In the genomic region with DNA sequence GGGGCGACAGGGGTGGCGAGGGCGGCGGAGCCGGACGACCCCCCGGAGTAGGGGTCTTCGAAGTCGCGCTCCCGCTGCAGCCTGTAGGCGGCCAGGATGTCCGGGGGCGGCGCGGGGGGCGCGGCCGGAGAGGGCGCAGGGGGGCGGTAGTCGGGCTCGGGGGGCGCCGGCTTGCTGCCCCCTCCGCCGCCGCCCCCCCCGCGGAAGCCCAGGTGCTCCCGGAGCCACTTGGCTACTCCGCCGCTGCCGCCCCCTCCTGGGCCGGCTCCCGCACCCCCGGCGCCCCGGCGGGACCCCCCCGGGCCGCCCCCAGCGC, we compare ENCODE assay signal across 10 cellular contexts. TPM values are rescaled to one million over a fixed set of nuclear protein-coding genes. Genes with fewer than 3 reads are reported as not detected.
A peak's percentile ranks its signal among the peaks of the same experiment; 100 is the strongest.
DNase-seq lines count a peak whose midpoint lies in the region; ATAC-seq, FAIRE-seq and TF ChIP-seq lines count a peak whose summit lies in the region.
"Had no signal": no experiment of that assay in that cellular context is flagged by ENCODE, and none has a peak within 500 bp of the region (broad histone marks: within the 10 kb centered on the region; RNA-seq: fewer than 3 reads in every experiment).

No MANE protein-coding gene starts in this region.

- POLR2A ChIA-PET in A549 (lab: Yijun Ruan, JAX): interaction anchor here (0.7 to 0.8 kb wide), 2 partner anchors 13 to 215 kb away, joined by 3 to 4 read pairs; a partner anchor contains a TSS

- H3K36me3 Mint-ChIP-seq in natural killer cell treated with Interleukin-12 subunit alpha and Interleukin-12 subunit beta and Interleukin-15 and Interleukin-18, amount 100 ng/mL, for 72 hours: no peaks in the 10 kb centered on the region

- H3K4me2 ChIP-seq in A549: peak overlapping the region; percentile 93

- TF ChIP-seq RAD21 in A549 (conservative IDR thresholded peaks at IDR 0.05 in 1 of 2, IDR thresholded peaks at IDR 0.05 in 1 of 2): no peak

- H3K27me3 Mint-ChIP-seq in natural killer cell treated with Interleukin-12 subunit alpha and Interleukin-12 subunit beta and Interleukin-15 and Interleukin-18, amount 100 ng/mL, for 72 hours: peaks cover 22 to 23% of the 10 kb centered on the region in 2 donors

- no peaks in the 10 kb centered on the region for H3K9me3 ChIP-seq in A549

- H3K27me3 ChIP-seq in dorsolateral prefrontal cortex: no peaks in the 10 kb centered on the region

- peaks cover 8% of the 10 kb centered on the region; the same call in 1 of the 3 replicates for H3K4me1 ChIP-seq in A549

- H3K27ac ChIP-seq in A549 (peak overlapping the region; percentile 77 to 87), dorsolateral prefrontal cortex (peak overlapping the region in 57 of 59 donors; percentile 20 to 93 (median 83))

- H3K4me3 ChIP-seq in A549 (peak overlapping the region; percentile 52), dorsolateral prefrontal cortex (peak overlapping the region; percentile 47 to 92 (median 79))

- H3K4me3 Mint-ChIP-seq in natural killer cell treated with Interleukin-12 subunit alpha and Interleukin-12 subunit beta and Interleukin-15 and Interleukin-18, amount 100 ng/mL, for 72 hours: no peak overlapping the region

- DNase-seq in A549 (ENCODE audit: low read depth in 1 of 2, low spot score in 1 of 2) (no peak), dorsolateral prefrontal cortex (no peak), GF-D8 (lab: John Stamatoyannopoulos, UW) (no peak), mucosa of gallbladder (ENCODE audit: low spot score) (no peak)
- DNase-seq in natural killer cell treated with Interleukin-12 subunit alpha and Interleukin-12 subunit beta and Interleukin-15 and Interleukin-18, amount 100 ng/mL, for 72 hours (ENCODE audit: low spot score): no peak
- DNase-seq: HCEC 1CT had no signal

- no peak for TF ChIP-seq EP300 in A549 (IDR thresholded peaks at IDR 0.05)

- ATAC-seq in A549: 0 out of 6 replicates have a peak, but pooled peaks of 1 of the 2 experiments have one; percentile 5
- peak; percentile 6 for ATAC-seq in HG03432 (IDR thresholded peaks at IDR 0.05; ENCODE audit: unreplicated experiment)
- ATAC-seq in natural killer cell treated with Interleukin-12 subunit alpha and Interleukin-12 subunit beta and Interleukin-15 and Interleukin-18, amount 100 ng/mL, for 72 hours: peak; percentile 3 to 19
- no peak for ATAC-seq in GM21447 (IDR thresholded peaks at IDR 0.05; ENCODE audit: unreplicated experiment)
- ATAC-seq in GM19397 (IDR thresholded peaks at IDR 0.05; ENCODE audit: unreplicated experiment): no peak

- CTCF ChIA-PET in A549 (lab: Yijun Ruan, JAX): interaction anchor here (3.0 kb wide), 1 partner anchor 20 kb away, joined by 10 read pairs; no protein-coding TSS in a partner anchor

- TF ChIP-seq CTCF in A549 (IDR thresholded peaks at IDR 0.05) (no peak), dorsolateral prefrontal cortex (IDR thresholded peaks at IDR 0.05 in 54 of 56, conservative IDR thresholded peaks at IDR 0.05 in 2 of 56; ENCODE audit: low read depth in 1 of 56, partially characterized antibody in 56 of 56) (no peak)

- H3K4me1 Mint-ChIP-seq in natural killer cell treated with Interleukin-12 subunit alpha and Interleukin-12 subunit beta and Interleukin-15 and Interleukin-18, amount 100 ng/mL, for 72 hours (ENCODE audit: low read depth in 2 of 2): peaks cover 14% of the 10 kb centered on the region in 2 donors

- no peaks in the 10 kb centered on the region for H3K9me3 Mint-ChIP-seq in natural killer cell treated with Interleukin-12 subunit alpha and Interleukin-12 subunit beta and Interleukin-15 and Interleukin-18, amount 100 ng/mL, for 72 hours

- H3K27ac Mint-ChIP-seq in natural killer cell treated with Interleukin-12 subunit alpha and Interleukin-12 subunit beta and Interleukin-15 and Interleukin-18, amount 100 ng/mL, for 72 hours: no peak overlapping the region

- intact Hi-C loops in dorsolateral prefrontal cortex (cut with DNase I): loop anchor here in 1 of 2 donors (2.0 kb wide), 1 partner anchor 21 kb away; no protein-coding TSS in a partner anchor

- no peak for FAIRE-seq in A549 (lab: Jason Lieb, UNC)
- FAIRE-seq: kidney had no signal

- TF ChIP-seq POLR2A in A549 (IDR thresholded peaks at IDR 0.05; ENCODE audit: low read length): no peak

- WGBS in A549 (ENCODE audit: missing lambda C conversion rate): 100% methylated on average over 3 of the region's 43 CpGs

TF ChIP-seq in A549, 52 proteins besides CTCF, POLR2A, EP300 and RAD21:
- no peak for TF ChIP-seq TP53 (CRISPR knock-in tag; IDR thresholded peaks at IDR 0.05)
- TF ChIP-seq, protein P1, sequence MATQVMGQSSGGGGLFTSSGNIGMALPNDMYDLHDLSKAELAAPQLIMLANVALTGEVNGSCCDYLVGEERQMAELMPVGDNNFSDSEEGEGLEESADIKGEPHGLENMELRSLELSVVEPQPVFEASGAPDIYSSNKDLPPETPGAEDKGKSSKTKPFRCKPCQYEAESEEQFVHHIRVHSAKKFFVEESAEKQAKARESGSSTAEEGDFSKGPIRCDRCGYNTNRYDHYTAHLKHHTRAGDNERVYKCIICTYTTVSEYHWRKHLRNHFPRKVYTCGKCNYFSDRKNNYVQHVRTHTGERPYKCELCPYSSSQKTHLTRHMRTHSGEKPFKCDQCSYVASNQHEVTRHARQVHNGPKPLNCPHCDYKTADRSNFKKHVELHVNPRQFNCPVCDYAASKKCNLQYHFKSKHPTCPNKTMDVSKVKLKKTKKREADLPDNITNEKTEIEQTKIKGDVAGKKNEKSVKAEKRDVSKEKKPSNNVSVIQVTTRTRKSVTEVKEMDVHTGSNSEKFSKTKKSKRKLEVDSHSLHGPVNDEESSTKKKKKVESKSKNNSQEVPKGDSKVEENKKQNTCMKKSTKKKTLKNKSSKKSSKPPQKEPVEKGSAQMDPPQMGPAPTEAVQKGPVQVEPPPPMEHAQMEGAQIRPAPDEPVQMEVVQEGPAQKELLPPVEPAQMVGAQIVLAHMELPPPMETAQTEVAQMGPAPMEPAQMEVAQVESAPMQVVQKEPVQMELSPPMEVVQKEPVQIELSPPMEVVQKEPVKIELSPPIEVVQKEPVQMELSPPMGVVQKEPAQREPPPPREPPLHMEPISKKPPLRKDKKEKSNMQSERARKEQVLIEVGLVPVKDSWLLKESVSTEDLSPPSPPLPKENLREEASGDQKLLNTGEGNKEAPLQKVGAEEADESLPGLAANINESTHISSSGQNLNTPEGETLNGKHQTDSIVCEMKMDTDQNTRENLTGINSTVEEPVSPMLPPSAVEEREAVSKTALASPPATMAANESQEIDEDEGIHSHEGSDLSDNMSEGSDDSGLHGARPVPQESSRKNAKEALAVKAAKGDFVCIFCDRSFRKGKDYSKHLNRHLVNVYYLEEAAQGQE (IDR thresholded peaks at IDR 0.05): no peak
- no peak for TF ChIP-seq HEYL (CRISPR knock-in tag; IDR thresholded peaks at IDR 0.05)

RNA-seq across cellular contexts. Expression of a gene that starts 0.2 kb away (rescaled TPM):
- polyA plus RNA-seq in A549 (2011; rRNA removed) (0.36 and 0.62 TPM in 2 replicates), A549 (2017; fragmentation: RNase III; extraction: RNeasy Plus Mini Kit Qiagen cat#74134 plus additional on column Dnase treatment) (0.85 to 1.1 TPM (median 1.1 TPM) in 3 replicates)
- polyA plus RNA-seq in A549 (2012; cell fraction: cytosol; rRNA removed): 0.53 and 0.65 TPM in 2 replicates
- polyA plus RNA-seq in A549 (2012; cell fraction: nucleus; rRNA removed): 0.95 and 1.8 TPM in 2 replicates
- polyA minus RNA-seq in A549 (2011; rRNA and poly(A)+ RNA removed): 2.3 and 2.7 TPM in 2 replicates
- total RNA-seq in dorsolateral prefrontal cortex (10 to 100 TPM; 13.9 to 56.0 (median 31.7) TPM), mucosa of gallbladder (10.4 TPM)
- 1 to 10 TPM in 1 of 2 donors, under 1 TPM in 1; 0.81 to 1.4 TPM for total RNA-seq in natural killer cell treated with Interleukin-12 subunit alpha and Interleukin-12 subunit beta and Interleukin-15 and Interleukin-18, amount 100 ng/mL, for 72 hours

RNA-seq across cellular contexts. Expression of a gene that starts 57.7 kb away (rescaled TPM):
- not detected in 2 replicates for polyA plus RNA-seq in A549 (2011; rRNA removed)
- polyA plus RNA-seq in A549 (2012; cell fraction: cytosol; rRNA removed): not detected in 2 replicates
- polyA plus RNA-seq in A549 (2012; cell fraction: nucleus; rRNA removed): not detected in 2 replicates
- polyA plus RNA-seq in A549 (2017; fragmentation: RNase III; extraction: RNeasy Plus Mini Kit Qiagen cat#74134 plus additional on column Dnase treatment): not detected in 3 replicates
- not detected in 2 replicates for polyA minus RNA-seq in A549 (2011; rRNA and poly(A)+ RNA removed)
- total RNA-seq in dorsolateral prefrontal cortex: 10 to 100 TPM in 2 of 120 experiments, 1 to 10 TPM in 82, under 1 TPM in 35, not detected in 1; 0.25 to 12.0 (median 1.8) TPM
- total RNA-seq in natural killer cell treated with Interleukin-12 subunit alpha and Interleukin-12 subunit beta and Interleukin-15 and Interleukin-18, amount 100 ng/mL, for 72 hours: under 1 TPM in 1 of 2 donors, not detected in 1; 0.08 TPM
- 23.4 TPM for total RNA-seq in mucosa of gallbladder

RNA-seq across cellular contexts. Expression of a gene that starts 57.9 kb away (rescaled TPM):
- polyA plus RNA-seq in A549 (2011; rRNA removed): 0.18 and 0.24 TPM in 2 replicates
- polyA plus RNA-seq in A549 (2012; cell fraction: cytosol; rRNA removed): 0.07 and 0.16 TPM in 2 replicates
- 0.26 and 0.87 TPM in 2 replicates for polyA plus RNA-seq in A549 (2012; cell fraction: nucleus; rRNA removed)
- 0.23 to 0.49 TPM (median 0.30 TPM) in 3 replicates for polyA plus RNA-seq in A549 (2017; fragmentation: RNase III; extraction: RNeasy Plus Mini Kit Qiagen cat#74134 plus additional on column Dnase treatment)
- polyA minus RNA-seq in A549 (2011; rRNA and poly(A)+ RNA removed): 0.24 and 0.45 TPM in 2 replicates
- total RNA-seq in dorsolateral prefrontal cortex: 1 to 10 TPM in 100 of 120 experiments, under 1 TPM in 15, not detected in 5; 0.23 to 7.3 (median 2.0) TPM
- total RNA-seq in natural killer cell treated with Interleukin-12 subunit alpha and Interleukin-12 subunit beta and Interleukin-15 and Interleukin-18, amount 100 ng/mL, for 72 hours: not detected
- 10.6 TPM for total RNA-seq in mucosa of gallbladder

Comparison
In these comparisons a context has a peak if more than half of its experiments do, and no peak if none do; other contexts are left out.
1. ATAC-seq: peak in HG03432 (single experiment) and natural killer cell treated with Interleukin-12 subunit alpha and Interleukin-12 subunit beta and Interleukin-15 and Interleukin-18, amount 100 ng/mL, for 72 hours (2 of 2); none in GM21447 (single experiment) and GM19397 (single experiment).